Comparison of ENCODE assay signal across 25 cellular contexts in genomic region chr9:106456581-106456980, GRCh38.
"Had no signal": no experiment of that assay in that cellular context is flagged by ENCODE, and none has a peak within 500 bp of the region (broad histone marks: within the 10 kb centered on the region; RNA-seq: fewer than 3 reads in every experiment).

No MANE protein-coding gene starts in this region.

- H3K4me3 ChIP-seq: colonic mucosa, esophagus squamous epithelium, lower lobe of right lung, prostate gland, sigmoid colon, stomach, testis, tibial artery had no signal

- H3K27me3 Mint-ChIP-seq: dendritic cell treated with granulocyte-macrophage colony-stimulating factor and Interleukin-4, amounts not matched to agents 40 ng/mL and 50 ng/mL, for 4 days; type B pancreatic cell had no signal

- DNase-seq: colonic mucosa; effector CD8-positive, alpha-beta T cell; erythroblast; esophagus squamous epithelium; hypothalamus; left ventricle myocardium superior; lower lobe of right lung; naive thymus-derived CD8-positive, alpha-beta T cell; nephron progenitor cell; nucleus accumbens; right cardiac atrium; sigmoid colon; stimulated activated CD4-positive, alpha-beta T cell treated with anti-CD3 and anti-CD28 coated beads, Interleukin-2, amount 100 ng/mL, for 24 hours; stimulated activated CD4-positive, alpha-beta T cell treated with anti-CD3 and anti-CD28 coated beads, Interleukin-4, amount 100 ng/mL, for 24 hours; stimulated activated naive CD4-positive, alpha-beta T cell treated with Interleukin-2 at 50 U/mL for 16 hours; stomach; testis; tibial artery had no signal

- H3K27me3 ChIP-seq: colonic mucosa, esophagus squamous epithelium, sigmoid colon, stomach, testis, tibial artery had no signal

- H3K36me3 Mint-ChIP-seq: stimulated activated effector memory CD8-positive, alpha-beta T cell treated with anti-CD3 and anti-CD28 coated beads, Interleukin-12 subunit alpha, Interleukin-12 subunit beta, amount 100 ng/mL, for 72 hours; type B pancreatic cell had no signal

- H3K4me1 Mint-ChIP-seq: naive thymus-derived CD8-positive, alpha-beta T cell; nephron progenitor cell; stimulated activated effector memory CD8-positive, alpha-beta T cell treated with anti-CD3 and anti-CD28 coated beads, Interleukin-12 subunit alpha, Interleukin-12 subunit beta, amount 100 ng/mL, for 72 hours had no signal

- H3K27ac Mint-ChIP-seq: dendritic cell treated with granulocyte-macrophage colony-stimulating factor and Interleukin-4, amounts not matched to agents 40 ng/mL and 50 ng/mL, for 4 days; naive thymus-derived CD8-positive, alpha-beta T cell; nephron progenitor cell; stimulated activated effector memory CD8-positive, alpha-beta T cell treated with anti-CD3 and anti-CD28 coated beads, Interleukin-12 subunit alpha, Interleukin-12 subunit beta, amount 100 ng/mL, for 72 hours; type B pancreatic cell had no signal

- H3K36me3 ChIP-seq: colonic mucosa, esophagus squamous epithelium, lower lobe of right lung, prostate gland, sigmoid colon, stomach, tibial artery had no signal

- H3K27ac ChIP-seq: colonic mucosa, esophagus squamous epithelium, lower lobe of right lung, prostate gland, sigmoid colon, stomach, testis, tibial artery had no signal

- ATAC-seq: left ventricle myocardium superior; lower lobe of right lung; naive thymus-derived CD8-positive, alpha-beta T cell; right cardiac atrium; stimulated activated effector memory CD8-positive, alpha-beta T cell treated with anti-CD3 and anti-CD28 coated beads, Interleukin-12 subunit alpha, Interleukin-12 subunit beta, amount 100 ng/mL, for 72 hours had no signal

- H3K4me3 Mint-ChIP-seq: dendritic cell treated with granulocyte-macrophage colony-stimulating factor and Interleukin-4, amounts not matched to agents 40 ng/mL and 50 ng/mL, for 4 days; naive thymus-derived CD8-positive, alpha-beta T cell; nephron progenitor cell; stimulated activated effector memory CD8-positive, alpha-beta T cell treated with anti-CD3 and anti-CD28 coated beads, Interleukin-12 subunit alpha, Interleukin-12 subunit beta, amount 100 ng/mL, for 72 hours; type B pancreatic cell had no signal

- FAIRE-seq: endometrium, frontal cortex, keratinocyte had no signal

- H3K4me1 ChIP-seq: colonic mucosa, esophagus squamous epithelium, lower lobe of right lung, prostate gland, sigmoid colon, stomach, testis, tibial artery had no signal

- H3K9me3 ChIP-seq: colonic mucosa, esophagus squamous epithelium, lower lobe of right lung, prostate gland, testis, tibial artery had no signal
